ENCODE assay signal across 8 cellular contexts in genomic region chr20:19903168-19903676, GRCh38.
A peak's percentile ranks its signal among the peaks of the same experiment; 100 is the strongest.
DNase-seq lines count a peak whose midpoint lies in the region; ATAC-seq and TF ChIP-seq lines count a peak whose summit lies in the region.

No MANE protein-coding gene starts in this region.

- DNase-seq in activated CD4-positive, alpha-beta T cell treated with anti-CD3 and anti-CD28 coated beads, Interleukin-2, amount 10 ng/mL, durations not matched to agents 7 days and 5 days, result peak; percentile 10
- DNase-seq in activated CD4-positive, alpha-beta T cell treated with anti-CD3 and anti-CD28 coated beads, Interleukin-2, amount 50 U/mL, for 1 hour, result no peak
- peak; percentile 72 for DNase-seq in KBM-7
- DNase-seq in memory B cell (ENCODE audit: low spot score in 2 of 2), result peak; percentile 19 to 38
- DNase-seq in inferior parietal cortex (ENCODE audit: extremely low spot score), result no peak
- DNase-seq in ascending aorta (ENCODE audit: low spot score in 2 of 2), result no peak
- DNase-seq in iPS-NIHi11 (ENCODE audit: low spot score), result no peak

- H3K27me3 ChIP-seq in ascending aorta, result no peaks in the 10 kb centered on the region

- no peak overlapping the region for H3K4me3 Mint-ChIP-seq in activated CD4-positive, alpha-beta T cell treated with anti-CD3 and anti-CD28 coated beads, Interleukin-2, amount 10 ng/mL, durations not matched to agents 7 days and 5 days
- H3K4me3 Mint-ChIP-seq in memory B cell, result no peak overlapping the region

- H3K9me3 ChIP-seq in ascending aorta, result peaks cover 0 to 4% of the 10 kb centered on the region in 2 donors

- peaks cover 14% of the 10 kb centered on the region for H3K9me3 Mint-ChIP-seq in activated CD4-positive, alpha-beta T cell treated with anti-CD3 and anti-CD28 coated beads, Interleukin-2, amount 10 ng/mL, durations not matched to agents 7 days and 5 days
- H3K9me3 Mint-ChIP-seq in memory B cell, result peaks cover 4% of the 10 kb centered on the region

- TF ChIP-seq CTCF in WI38 (IDR thresholded peaks at IDR 0.05; ENCODE audit: low read depth, low read length), result 0 out of 2 replicates have a peak, but pooled peaks have one; percentile 12
- no peak for TF ChIP-seq CTCF in ascending aorta (IDR thresholded peaks at IDR 0.05)

- H3K36me3 Mint-ChIP-seq in activated CD4-positive, alpha-beta T cell treated with anti-CD3 and anti-CD28 coated beads, Interleukin-2, amount 10 ng/mL, durations not matched to agents 7 days and 5 days (ENCODE audit: low read depth), result no peaks in the 10 kb centered on the region
- H3K36me3 Mint-ChIP-seq in memory B cell, result no peaks in the 10 kb centered on the region

- no peak overlapping the region for H3K27ac Mint-ChIP-seq in activated CD4-positive, alpha-beta T cell treated with anti-CD3 and anti-CD28 coated beads, Interleukin-2, amount 10 ng/mL, durations not matched to agents 7 days and 5 days
- no peak overlapping the region for H3K27ac Mint-ChIP-seq in memory B cell

- H3K4me3 ChIP-seq in WI38 (ENCODE audit: low read depth, low read length) (no peak overlapping the region), ascending aorta (no peak overlapping the region)

- no peaks in the 10 kb centered on the region for H3K27me3 Mint-ChIP-seq in activated CD4-positive, alpha-beta T cell treated with anti-CD3 and anti-CD28 coated beads, Interleukin-2, amount 10 ng/mL, durations not matched to agents 7 days and 5 days
- H3K27me3 Mint-ChIP-seq in memory B cell, result peaks cover 5% of the 10 kb centered on the region

- intact Hi-C loops in ascending aorta (cut with DNase I), result no loop called here

- peaks cover 3% of the 10 kb centered on the region for H3K4me1 Mint-ChIP-seq in activated CD4-positive, alpha-beta T cell treated with anti-CD3 and anti-CD28 coated beads, Interleukin-2, amount 10 ng/mL, durations not matched to agents 7 days and 5 days
- H3K4me1 Mint-ChIP-seq in memory B cell, result peaks cover 5% of the 10 kb centered on the region

- CTCF ChIA-PET in activated CD4-positive, alpha-beta T cell treated with anti-CD3 and anti-CD28 coated beads, Interleukin-2, amount 10 ng/mL, durations not matched to agents 7 days and 5 days (lab: Charles Lee), result no interaction called here

- no peak overlapping the region for H3K27ac ChIP-seq in ascending aorta

- POLR2A ChIA-PET in activated CD4-positive, alpha-beta T cell treated with anti-CD3 and anti-CD28 coated beads, Interleukin-2, amount 10 ng/mL, durations not matched to agents 7 days and 5 days (lab: Charles Lee), result no interaction called here

- no peaks in the 10 kb centered on the region for H3K4me1 ChIP-seq in ascending aorta

- peak; percentile 98 for ATAC-seq in memory B cell (ENCODE audit: low read depth)

- H3K36me3 ChIP-seq in ascending aorta, result peaks cover 0 to 10% of the 10 kb centered on the region in 2 donors

- in situ Hi-C loops in KBM-7 (cut with MboI; ENCODE audit: low pct_unique_long_range_greater_than_20kb, low sequenced_read_pairs), result no loop called here

Comparison
In these comparisons a context has a peak if more than half of its experiments do, and no peak if none do; other contexts are left out.
1. DNase-seq: peak in activated CD4-positive, alpha-beta T cell treated with anti-CD3 and anti-CD28 coated beads, Interleukin-2, amount 10 ng/mL, durations not matched to agents 7 days and 5 days (single experiment), KBM-7 (single experiment) and memory B cell (2 of 2); none in activated CD4-positive, alpha-beta T cell treated with anti-CD3 and anti-CD28 coated beads, Interleukin-2, amount 50 U/mL, for 1 hour (single experiment), inferior parietal cortex (single experiment), ascending aorta (0 of 2) and iPS-NIHi11 (single experiment).